In genomic region chr17:18248811-18249210, GRCh38 we compare ENCODE assay signal across 18 cellular contexts. TPM values are rescaled to one million over a fixed set of nuclear protein-coding genes. Genes with fewer than 3 reads are reported as not detected.
DNase-seq lines count a peak whose midpoint lies in the region; ATAC-seq and TF ChIP-seq lines count a peak whose summit lies in the region.
"Had no signal": no experiment of that assay in that cellular context is flagged by ENCODE, and none has a peak within 500 bp of the region (broad histone marks: within the 10 kb centered on the region; RNA-seq: fewer than 3 reads in every experiment).

No MANE protein-coding gene starts in this region.

- H3K4me1 ChIP-seq in GM23338 (ENCODE audit: insufficient read depth) (peaks cover 5% of the 10 kb centered on the region; the same call in 1 of the 2 replicates), esophagus squamous epithelium (peaks cover 20 to 81% (median 26%) of the 10 kb centered on the region in 3 donors), spleen (peaks cover 5 to 35% (median 23%) of the 10 kb centered on the region in 6 donors)
- H3K4me1 ChIP-seq: prostate gland had no signal

- peaks cover 16% of the 10 kb centered on the region for H3F3A ChIP-seq in GM23338 (replicated peaks; ENCODE audit: low read depth)

- H3K4me3 ChIP-seq in GM23338 (no peak overlapping the region), esophagus squamous epithelium (no peak overlapping the region), spleen (no peak overlapping the region)
- H3K4me3 ChIP-seq: MG63, prostate gland, testis had no signal

- TF ChIP-seq POLR2A in esophagus squamous epithelium (IDR thresholded peaks at IDR 0.05) (no peak), spleen (IDR thresholded peaks at IDR 0.05) (no peak)

- no peak overlapping the region for H3K4me3 Mint-ChIP-seq in GM23338
- H3K4me3 Mint-ChIP-seq: activated CD4-positive, alpha-beta T cell treated with anti-CD3 and anti-CD28 coated beads, Interleukin-2, amount 10 ng/mL, durations not matched to agents 24 days and 14 days; activated naive CD4-positive, alpha-beta T cell treated with anti-CD3 and anti-CD28 coated beads, Interleukin-2, amount 50 U/mL, for 24 hours; activated T-cell treated with anti-CD3 and anti-CD28 coated beads, Interleukin-2, amount 50 U/mL, for 72 hours; effector memory CD8-positive, alpha-beta T cell; T-helper 2 cell treated with Interferon-gamma antibody and Interleukin-4, amounts not matched to agents 5 μg/mL and 100 μg/mL, for 36 hours had no signal

- H3K9me2 ChIP-seq in GM23338 (ENCODE audit: insufficient read depth): no peaks in the 10 kb centered on the region

- H3K9me3 Mint-ChIP-seq in GM23338: no peaks in the 10 kb centered on the region; the same call in 2 of the 3 replicates
- H3K9me3 Mint-ChIP-seq: activated CD4-positive, alpha-beta T cell treated with anti-CD3 and anti-CD28 coated beads, Interleukin-2, amount 10 ng/mL, durations not matched to agents 24 days and 14 days; activated naive CD4-positive, alpha-beta T cell treated with anti-CD3 and anti-CD28 coated beads, Interleukin-2, amount 50 U/mL, for 24 hours; activated T-cell treated with anti-CD3 and anti-CD28 coated beads, Interleukin-2, amount 50 U/mL, for 72 hours; CD4-positive, alpha-beta memory T cell; effector memory CD8-positive, alpha-beta T cell; T-helper 2 cell treated with Interferon-gamma antibody and Interleukin-4, amounts not matched to agents 5 μg/mL and 100 μg/mL, for 36 hours had no signal

- DNase-seq in GM23338 (ENCODE audit: low spot score) (no peak), RWPE1 (ENCODE audit: low spot score) (no peak), esophagus squamous epithelium (lab: John Stamatoyannopoulos, UW) (no peak), spleen (no peak), HCEC 1CT (no peak)
- DNase-seq: kidney had no signal

- WGBS in esophagus squamous epithelium, 2 donors: 94 to 95% methylated on average over 2 to 3 of the region's 7 CpGs
- 78 to 86% (median 83%) methylated on average over 7 of the region's 7 CpGs for WGBS in spleen, 5 donors

- H3K4me2 ChIP-seq in GM23338: no peak overlapping the region

- H3K27ac Mint-ChIP-seq in GM23338: peak overlapping the region; percentile 85; the same call in 1 of the 2 replicates
- H3K27ac Mint-ChIP-seq: activated CD4-positive, alpha-beta T cell treated with anti-CD3 and anti-CD28 coated beads, Interleukin-2, amount 10 ng/mL, durations not matched to agents 24 days and 14 days; activated naive CD4-positive, alpha-beta T cell treated with anti-CD3 and anti-CD28 coated beads, Interleukin-2, amount 50 U/mL, for 24 hours; T-helper 2 cell treated with Interferon-gamma antibody and Interleukin-4, amounts not matched to agents 5 μg/mL and 100 μg/mL, for 36 hours had no signal

- POLR2A ChIA-PET in RWPE1 (lab: Yijun Ruan, JAX; ENCODE audit: low non-redundant PET): no interaction called here

- peaks cover 74% of the 10 kb centered on the region for H3K36me3 Mint-ChIP-seq in GM23338 (ENCODE audit: low read depth)

- H3K9me3 ChIP-seq in esophagus squamous epithelium (no peaks in the 10 kb centered on the region), spleen (no peaks in the 10 kb centered on the region)
- H3K9me3 ChIP-seq: MG63, prostate gland, testis had no signal

- H4K20me1 ChIP-seq in GM23338 (replicated peaks; ENCODE audit: insufficient read depth): peaks cover 8% of the 10 kb centered on the region

- H3K36me3 ChIP-seq in GM23338 (ENCODE audit: insufficient read depth): peaks cover 16% of the 10 kb centered on the region
- H3K36me3 ChIP-seq in esophagus squamous epithelium: peaks cover 38 to 98% (median 51%) of the 10 kb centered on the region in 3 donors
- H3K36me3 ChIP-seq in spleen: peaks cover 10 to 100% (median 98%) of the 10 kb centered on the region in 6 donors

- CTCF ChIA-PET in RWPE1 (lab: Yijun Ruan, JAX): interaction anchor here (0.5 to 1.3 kb wide), 9 partner anchors 11 to 1173 kb away, joined by 3 to 10 read pairs (median 4); no protein-coding TSS in a partner anchor

- intact Hi-C loops in esophagus squamous epithelium (cut with DNase I) (no loop called here), spleen (cut with DNase I; ENCODE audit: low total_unique reads) (no loop called here)

- ATAC-seq in GM23338 (no peak), GM18907 (IDR thresholded peaks at IDR 0.05; ENCODE audit: unreplicated experiment) (no peak), HG03097 (IDR thresholded peaks at IDR 0.05; ENCODE audit: low FRiP score, unreplicated experiment) (no peak)

- peak overlapping the region; percentile 59; the same call in 1 of the 2 replicates for H3K27ac ChIP-seq in GM23338 (ENCODE audit: low read depth)
- peak overlapping the region; percentile 93 for H3K27ac ChIP-seq in RWPE1
- H3K27ac ChIP-seq in esophagus squamous epithelium: peak overlapping the region; percentile 62 to 81 (median 67)
- H3K27ac ChIP-seq in spleen: peak overlapping the region in 7 of 8 donors; percentile 23 to 77 (median 63)
- H3K27ac ChIP-seq: prostate gland, WERI-Rb-1 had no signal

- H3K27me3 ChIP-seq in GM23338 (ENCODE audit: insufficient read depth) (no peaks in the 10 kb centered on the region), esophagus squamous epithelium (no peaks in the 10 kb centered on the region), spleen (replicated peaks in 1 of 7) (no peaks in the 10 kb centered on the region)
- H3K27me3 ChIP-seq: MG63, testis had no signal

- H3K79me2 ChIP-seq in GM23338 (replicated peaks; ENCODE audit: insufficient read depth): no peaks in the 10 kb centered on the region

- H3K4me1 Mint-ChIP-seq in GM23338: peaks cover 16% of the 10 kb centered on the region

- TF ChIP-seq CTCF in GM23338 (conservative IDR thresholded peaks at IDR 0.05; ENCODE audit: low read depth in 2 of 2): no peak
- no peak for TF ChIP-seq CTCF in RWPE1 (conservative IDR thresholded peaks at IDR 0.05; ENCODE audit: low read depth)
- no peak for TF ChIP-seq CTCF in esophagus squamous epithelium (IDR thresholded peaks at IDR 0.05)
- no peak for TF ChIP-seq CTCF in spleen (IDR thresholded peaks at IDR 0.05 in 8 of 11, conservative IDR thresholded peaks at IDR 0.05 in 3 of 11)

- peaks cover 31% of the 10 kb centered on the region for H3K27me3 Mint-ChIP-seq in GM23338 (ENCODE audit: insufficient read depth, low read depth, poor library complexity)
- H3K27me3 Mint-ChIP-seq: activated CD4-positive, alpha-beta T cell treated with anti-CD3 and anti-CD28 coated beads, Interleukin-2, amount 10 ng/mL, durations not matched to agents 24 days and 14 days; activated naive CD4-positive, alpha-beta T cell treated with anti-CD3 and anti-CD28 coated beads, Interleukin-2, amount 50 U/mL, for 24 hours; CD4-positive, alpha-beta memory T cell; effector memory CD8-positive, alpha-beta T cell had no signal

- H2AFZ ChIP-seq in GM23338: no peak overlapping the region

TF ChIP-seq in GM23338, 12 proteins besides CTCF, POLR2A, EP300 and RAD21 (continues in another document):
- TF ChIP-seq STAT1 (IDR thresholded peaks at IDR 0.05; ENCODE audit: unreplicated experiment) (no peak), ZNF114 (CRISPR knock-in tag; IDR thresholded peaks at IDR 0.05) (no peak), CREB1 (CRISPR knock-in tag; IDR thresholded peaks at IDR 0.05; ENCODE audit: low read depth) (no peak), ETS1 (IDR thresholded peaks at IDR 0.05) (no peak), POLR2AphosphoS5 (IDR thresholded peaks at IDR 0.05; ENCODE audit: low read depth) (no peak), JUNB (IDR thresholded peaks at IDR 0.05; ENCODE audit: unreplicated experiment) (no peak), EZH2phosphoT487 (IDR thresholded peaks at IDR 0.05; ENCODE audit: unreplicated experiment) (no peak)

RNA-seq across cellular contexts. Expression of gene FLII, which starts 9.7 kb away (rescaled TPM):
- 262 and 373 TPM in 2 replicates for total RNA-seq in GM23338 (2014; rRNA removed; shearing (Covaris generic))
- polyA plus RNA-seq in GM23338 (2016; fragmentation: Nextera tagmentation; extraction: Ambion mirVana): 173 and 175 TPM in 2 replicates
- 100 to 1,000 TPM; 190 to 344 (median 232) TPM for total RNA-seq in esophagus squamous epithelium
- total RNA-seq in spleen: 100 to 1,000 TPM; 272 to 346 (median 287) TPM
- 100 to 1,000 TPM; 143 to 214 (median 211) TPM for polyA plus RNA-seq in spleen

RNA-seq across cellular contexts. Expression of gene MIEF2, which starts 11.7 kb away (rescaled TPM):
- 24.9 and 26.5 TPM in 2 replicates for total RNA-seq in GM23338 (2014; rRNA removed; shearing (Covaris generic))
- polyA plus RNA-seq in GM23338 (2016; fragmentation: Nextera tagmentation; extraction: Ambion mirVana) (4.9 and 8.2 TPM in 2 replicates), spleen (1 to 10 TPM; 4.6 to 7.5 (median 4.8) TPM)
- total RNA-seq in esophagus squamous epithelium (10 to 100 TPM in 1 of 4 donors, 1 to 10 TPM in 3; 5.5 to 16.1 (median 8.9) TPM), spleen (10 to 100 TPM in 6 of 7 donors, 1 to 10 TPM in 1; 8.5 to 24.8 (median 13.5) TPM)

RNA-seq across cellular contexts. Expression of gene LLGL1, which starts 23.4 kb away (rescaled TPM):
- total RNA-seq in GM23338 (2014; rRNA removed; shearing (Covaris generic)): 118 and 129 TPM in 2 replicates
- polyA plus RNA-seq in GM23338 (2016; fragmentation: Nextera tagmentation; extraction: Ambion mirVana) (5.9 TPM in 2 replicates), spleen (10 to 100 TPM in 1 of 3 donors, 1 to 10 TPM in 2; 2.9 to 11.2 (median 3.4) TPM)
- total RNA-seq in esophagus squamous epithelium (10 to 100 TPM; 25.7 to 30.3 (median 28.0) TPM), spleen (10 to 100 TPM; 10.7 to 23.4 (median 18.4) TPM)
